In genomic region chr1:40709100-40709801, GRCh38 we compare ENCODE assay signal across 1 cellular context.
TF ChIP-seq lines count a peak whose summit lies in the region.

No MANE protein-coding gene starts in this region.

TF ChIP-seq in K562, 482 proteins besides CTCF, POLR2A, EP300 and RAD21 (continued from another document and continues in another):
- TF ChIP-seq HINFP (tag; conservative IDR thresholded peaks at IDR 0.05; ENCODE audit: low read depth) (no peak), KAT8 (IDR thresholded peaks at IDR 0.05; ENCODE audit: low read depth) (0 out of 2 replicates have a peak, but pooled peaks have one; percentile 63), ZNF57 (CRISPR knock-in tag; IDR thresholded peaks at IDR 0.05) (no peak), MED1 (CRISPR knock-in tag; IDR thresholded peaks at IDR 0.05; ENCODE audit: borderline replicate concordance) (no peak), MYNN (IDR thresholded peaks at IDR 0.05) (no peak), MYNN (CRISPR knock-in tag; IDR thresholded peaks at IDR 0.05) (no peak), CBX8 (IDR thresholded peaks at IDR 0.05; ENCODE audit: borderline replicate concordance, extremely low read depth, low read depth, low read length, poor library complexity, severe bottlenecking) (no peak), ZNF239 (CRISPR knock-in tag; IDR thresholded peaks at IDR 0.05) (no peak), IRF2 (CRISPR knock-in tag; IDR thresholded peaks at IDR 0.05) (no peak), RBM15 (IDR thresholded peaks at IDR 0.05; ENCODE audit: insufficient read depth, low read length) (no peak), CEBPB (tag; IDR thresholded peaks at IDR 0.05) (no peak), IFI16 (CRISPR knock-in tag; IDR thresholded peaks at IDR 0.05) (no peak), MGA (IDR thresholded peaks at IDR 0.05) (no peak), HEY1 (CRISPR knock-in tag; IDR thresholded peaks at IDR 0.05; ENCODE audit: borderline replicate concordance) (0 out of 2 replicates have a peak, but pooled peaks have one; percentile 4), GTF2A2 (tag; IDR thresholded peaks at IDR 0.05) (no peak), ESRRA (IDR thresholded peaks at IDR 0.05; ENCODE audit: borderline replicate concordance, low read depth) (peak; percentile 95), HNRNPL (IDR thresholded peaks at IDR 0.05; ENCODE audit: low read depth, low read length) (no peak), TEAD1 (CRISPR knock-in tag; IDR thresholded peaks at IDR 0.05) (peak in 1 of 2 experiments; percentile 94; a peak in 1 of 4 replicates), ZNF507 (tag; conservative IDR thresholded peaks at IDR 0.05) (no peak), MNT (conservative IDR thresholded peaks at IDR 0.05) (peak in 1 of 2 experiments; percentile 79), HNRNPUL1 (IDR thresholded peaks at IDR 0.05; ENCODE audit: low read length) (no peak), ZNF77 (CRISPR knock-in tag; IDR thresholded peaks at IDR 0.05) (no peak), HMGN3 (IDR thresholded peaks at IDR 0.05; ENCODE audit: borderline replicate concordance, extremely low read depth, insufficient read length, low read depth, low read length) (no peak), FOS (IDR thresholded peaks at IDR 0.05; ENCODE audit: extremely low read depth, insufficient read length) (peak; percentile 99), EP400 (IDR thresholded peaks at IDR 0.05) (peak; percentile 79), FOXK1 (CRISPR knock-in tag; IDR thresholded peaks at IDR 0.05; ENCODE audit: borderline replicate concordance) (0 out of 2 replicates have a peak, but pooled peaks have one; percentile 14), MLLT1 (IDR thresholded peaks at IDR 0.05) (peak; percentile 79 to 92), ZNF778 (CRISPR knock-in tag; IDR thresholded peaks at IDR 0.05) (no peak), SIN3A (IDR thresholded peaks at IDR 0.05; ENCODE audit: borderline replicate concordance in 2 of 2, control insufficient read depth in 1 of 2, low read depth in 2 of 2, low read length in 2 of 2) (0 out of 4 replicates have a peak, but pooled peaks of 1 of the 2 experiments have one; percentile 64), NBN (IDR thresholded peaks at IDR 0.05; ENCODE audit: low read depth) (no peak; the same call in none of the 2 replicates), U2AF2 (optimal IDR thresholded peaks at IDR 0.05; ENCODE audit: low read depth, low read length) (no peak), CSDE1 (IDR thresholded peaks at IDR 0.05) (no peak), TCFL5 (CRISPR knock-in tag; conservative IDR thresholded peaks at IDR 0.05) (no peak), ASH1L (IDR thresholded peaks at IDR 0.05; ENCODE audit: borderline replicate concordance, low read depth, partially characterized antibody) (peak; percentile 97), ZBTB7A (IDR thresholded peaks at IDR 0.05; ENCODE audit: borderline replicate concordance, control insufficient read depth, low read depth, low read length) (no peak), ZNF3 (CRISPR knock-in tag; IDR thresholded peaks at IDR 0.05) (no peak), CEBPZ (IDR thresholded peaks at IDR 0.05; ENCODE audit: borderline replicate concordance, low read depth, low read length) (peak; percentile 84; the same call in 1 of the 2 replicates), ARNT (IDR thresholded peaks at IDR 0.05) (no peak), ZNF124 (CRISPR knock-in tag; IDR thresholded peaks at IDR 0.05) (no peak)
